ENCODE assay signal across 15 cellular contexts in the genomic region with DNA sequence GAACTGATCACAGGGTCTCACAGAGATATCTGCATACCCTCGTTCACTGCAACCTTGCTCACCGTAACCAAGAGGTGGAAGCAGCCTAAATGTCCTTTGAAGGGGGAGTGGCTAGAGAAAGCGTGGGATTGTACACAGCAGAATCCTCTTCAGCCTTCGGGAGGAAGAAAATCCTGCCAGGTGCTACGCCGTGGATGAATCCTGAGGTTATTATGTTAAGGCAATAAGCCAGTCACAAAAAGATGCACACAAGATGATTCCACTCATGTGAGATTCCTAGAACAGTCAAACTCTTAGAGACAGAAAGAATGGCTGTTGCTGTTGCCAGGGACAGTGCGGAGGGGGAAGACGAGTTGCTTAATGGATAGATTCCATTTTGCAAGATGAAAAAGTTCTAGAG. TPM values are rescaled to one million over a fixed set of nuclear protein-coding genes. Genes with fewer than 3 reads are reported as not detected.
DNase-seq lines count a peak whose midpoint lies in the region; ATAC-seq lines count a peak whose summit lies in the region.
"Had no signal": no experiment of that assay in that cellular context is flagged by ENCODE, and none has a peak within 500 bp of the region (broad histone marks: within the 10 kb centered on the region; RNA-seq: fewer than 3 reads in every experiment).

No MANE protein-coding gene starts in this region.

- POLR2A ChIA-PET in T-cell (lab: Charles Lee), result interaction anchor here in 1 of 2 donors (0.7 kb wide), 1 partner anchor 58 kb away, joined by 5 read pairs; no protein-coding TSS in a partner anchor

- DNase-seq in Daoy (ENCODE audit: low read depth), result peak; percentile 1
- DNase-seq in HT1080 (ENCODE audit: low read depth), result peak; percentile 17
- peak; percentile 29 for DNase-seq in ecto neural progenitor cell (ENCODE audit: low spot score)
- peak; percentile 6 for DNase-seq in mesenteric fat pad (ENCODE audit: low spot score)
- DNase-seq in T-cell, result no peak
- DNase-seq in nucleus accumbens (lab: John Stamatoyannopoulos, UW), result no peak
- no peak for DNase-seq in activated CD8-positive, alpha-beta memory T cell treated with anti-CD3 and anti-CD28 coated beads for 24 hours
- DNase-seq: Caco-2; CD8-positive, alpha-beta T cell; DND-41; GOT3 had no signal

- H3K4me1 Mint-ChIP-seq in T-cell, result peaks cover 0 to 6% (median 4%) of the 10 kb centered on the region in 3 donors

- peaks cover 0 to 10% (median 6%) of the 10 kb centered on the region in 3 donors for H3K9me3 Mint-ChIP-seq in T-cell

- no peaks in the 10 kb centered on the region for H3K36me3 Mint-ChIP-seq in T-cell
- H3K36me3 Mint-ChIP-seq: CD8-positive, alpha-beta T cell had no signal

- no peak overlapping the region for H3K27ac Mint-ChIP-seq in T-cell
- H3K27ac Mint-ChIP-seq: CD8-positive, alpha-beta T cell had no signal

- no peak overlapping the region for H3K4me3 Mint-ChIP-seq in T-cell
- H3K4me3 Mint-ChIP-seq: CD14-positive monocyte; CD8-positive, alpha-beta T cell had no signal

- H3K27me3 Mint-ChIP-seq in T-cell, result peaks cover 2 to 11% of the 10 kb centered on the region in 2 donors

- ATAC-seq in T-cell (replicated peaks in 1 of 4), result no peak
- no peak for ATAC-seq in HG02763 (IDR thresholded peaks at IDR 0.05; ENCODE audit: unreplicated experiment)
- ATAC-seq: CD8-positive, alpha-beta T cell; GM12878; HCT116 had no signal

- CTCF ChIA-PET in T-cell (lab: Charles Lee), result no interaction called here

RNA-seq across cellular contexts. Expression of a gene that starts 39.6 kb away (rescaled TPM):
- total RNA-seq in Daoy (2014; rRNA removed; shearing (Covaris generic)), result 29.2 and 33.9 TPM in 2 replicates
- total RNA-seq in HT1080 (2014; rRNA removed; shearing (Covaris generic)), result 31.0 and 31.6 TPM in 2 replicates
- 29.9 and 34.2 TPM in 2 replicates for polyA plus RNA-seq in HT1080 (2015; cell fraction: cytosol; rRNA removed)
- polyA plus RNA-seq in HT1080 (2015; cell fraction: nucleus; rRNA removed), result 105 and 107 TPM in 2 replicates
- total RNA-seq in mesenteric fat pad (36.1 TPM), T-cell (100 to 1,000 TPM in 4 of 5 donors, 10 to 100 TPM in 1; 95.7 to 110 (median 106) TPM)

Comparison
In these comparisons a context has a peak if more than half of its experiments do, and no peak if none do; other contexts are left out.
1. DNase-seq: peak in Daoy (single experiment), HT1080 (single experiment), ecto neural progenitor cell (single experiment) and mesenteric fat pad (single experiment); none in T-cell (0 of 34), nucleus accumbens (0 of 56) and activated CD8-positive, alpha-beta memory T cell treated with anti-CD3 and anti-CD28 coated beads for 24 hours (single experiment).